8 cellular contexts compared by ENCODE assay signal in genomic region chr12:120453977-120454376, GRCh38. TPM values are rescaled to one million over a fixed set of nuclear protein-coding genes. Genes with fewer than 3 reads are reported as not detected.
DNase-seq lines count a peak whose midpoint lies in the region; FAIRE-seq and TF ChIP-seq lines count a peak whose summit lies in the region.

No MANE protein-coding gene starts in this region.

- whole genome bisulfite sequencing in esophagus muscularis mucosa: 66% methylated on average over 4 of the region's 4 CpGs
- 48 to 64% (median 48%) methylated on average over 4 of the region's 4 CpGs for WGBS in small intestine, 3 donors

- H3K9me3 Mint-ChIP-seq in Caco-2 (ENCODE audit: unreplicated experiment): no peaks in the 10 kb centered on the region

- H3K36me3 Mint-ChIP-seq in Caco-2 (ENCODE audit: insufficient read depth, unreplicated experiment): peaks cover 85% of the 10 kb centered on the region

- H3K4me3 ChIP-seq in Caco-2 (ENCODE audit: low read depth, low read length): no peak overlapping the region
- H3K4me3 ChIP-seq in esophagus muscularis mucosa: no peak overlapping the region
- H3K4me3 ChIP-seq in small intestine (ENCODE audit: low read depth in 1 of 2, low read length in 2 of 2): no peak overlapping the region

- H3K27ac ChIP-seq in esophagus muscularis mucosa (replicated peaks in 1 of 4): no peak overlapping the region
- H3K27ac ChIP-seq in small intestine (ENCODE audit: low read depth in 1 of 2, low read length in 1 of 2): no peak overlapping the region

- H3K36me3 ChIP-seq in Caco-2 (ENCODE audit: control insufficient read depth, insufficient read depth, low read length) (peaks cover 6% of the 10 kb centered on the region), esophagus muscularis mucosa (peaks cover 30 to 75% (median 58%) of the 10 kb centered on the region in 4 donors), small intestine (ENCODE audit: control insufficient read depth in 2 of 2, insufficient read depth in 2 of 2, low read length in 2 of 2) (peaks cover 11 to 13% of the 10 kb centered on the region in 2 donors)

- intact Hi-C loops in Caco-2 (cut with micrococcal nuclease; ENCODE audit: unreplicated experiment) (no loop called here), esophagus muscularis mucosa (cut with DNase I) (no loop called here)

- CTCF ChIA-PET in Caco-2 (lab: Charles Lee): interaction anchor here (1.1 kb wide), 2 partner anchors 12 to 24 kb away, joined by 4 to 6 read pairs; no protein-coding TSS in a partner anchor

- H3K27me3 Mint-ChIP-seq in Caco-2 (ENCODE audit: insufficient read depth, unreplicated experiment): no peaks in the 10 kb centered on the region

- peaks cover 12% of the 10 kb centered on the region for H3K4me1 ChIP-seq in Caco-2
- H3K4me1 ChIP-seq in esophagus muscularis mucosa: peaks cover 0 to 7% (median under 1%) of the 10 kb centered on the region in 4 donors
- peaks cover 0 to 3% of the 10 kb centered on the region in 2 donors for H3K4me1 ChIP-seq in small intestine (ENCODE audit: control insufficient read depth in 2 of 2, insufficient read depth in 1 of 2, low read depth in 1 of 2, low read length in 1 of 2)

- TF ChIP-seq EP300 in esophagus muscularis mucosa (IDR thresholded peaks at IDR 0.05): no peak

- no peak overlapping the region for H3K27ac Mint-ChIP-seq in Caco-2 (ENCODE audit: unreplicated experiment)

- no peaks in the 10 kb centered on the region for H3K9me3 ChIP-seq in Caco-2
- no peaks in the 10 kb centered on the region for H3K9me3 ChIP-seq in esophagus muscularis mucosa
- H3K9me3 ChIP-seq in small intestine (ENCODE audit: control insufficient read depth, low read depth): no peaks in the 10 kb centered on the region

- BruUV-seq in Caco-2 (replicated peaks; lab: Mats Ljungman, UMichigan): no TSS peak

- DNase-seq in Caco-2 (no peak), GM20000 (ENCODE audit: low spot score) (peak; percentile 41), RCC 7860 (ENCODE audit: low spot score) (peak; percentile 22), esophagus muscularis mucosa (ENCODE audit: extremely low spot score) (no peak), small intestine (peak; percentile 39), C1 segment of cervical spinal cord (lab: John Stamatoyannopoulos, UW) (no peak), DMS79 treated with DMSO at 0.1 percent for 48 hours (lab: John Stamatoyannopoulos, UW) (no peak), medulla oblongata (ENCODE audit: extremely low spot score) (no peak)

- H3K4me1 Mint-ChIP-seq in Caco-2 (ENCODE audit: low read depth, unreplicated experiment): no peaks in the 10 kb centered on the region

- no peak overlapping the region for H3K4me3 Mint-ChIP-seq in Caco-2 (ENCODE audit: unreplicated experiment)

- POLR2A ChIA-PET in Caco-2 (lab: Charles Lee): interaction anchor here (0.6 kb wide), 1 partner anchor 137 kb away, joined by 5 read pairs; no protein-coding TSS in a partner anchor

- H3K27me3 ChIP-seq in Caco-2 (replicated peaks; ENCODE audit: control insufficient read depth, insufficient read depth, low read length) (no peaks in the 10 kb centered on the region), esophagus muscularis mucosa (no peaks in the 10 kb centered on the region), small intestine (ENCODE audit: control insufficient read depth in 2 of 2, insufficient read depth in 2 of 2, low read length in 2 of 2) (no peaks in the 10 kb centered on the region)

- FAIRE-seq in RCC 7860 (lab: Jason Lieb, UNC) (no peak), small intestine (lab: Jason Lieb, UNC) (no peak)

- no peak for TF ChIP-seq POLR2A in esophagus muscularis mucosa (IDR thresholded peaks at IDR 0.05; ENCODE audit: low read depth)

- TF ChIP-seq CTCF in Caco-2 (IDR thresholded peaks at IDR 0.05; ENCODE audit: insufficient read depth in 1 of 2, low read depth in 1 of 2, low read length in 1 of 2, severe bottlenecking in 1 of 2, unreplicated experiment in 1 of 2) (peak; percentile 36 to 49), GM20000 (IDR thresholded peaks at IDR 0.05; ENCODE audit: extremely low read depth, missing control alignments) (peak; percentile 53), esophagus muscularis mucosa (IDR thresholded peaks at IDR 0.05) (peak; percentile 19 to 69 (median 32))

RNA-seq across cellular contexts. Expression of gene GATC, which starts 7.7 kb away (rescaled TPM):
- total RNA-seq in Caco-2 (2022) (30.9 and 33.2 TPM in 2 replicates), esophagus muscularis mucosa (10 to 100 TPM; 18.5 to 24.0 (median 20.2) TPM)
- polyA plus RNA-seq in small intestine: 10 to 100 TPM; 13.8 to 20.1 (median 16.3) TPM

RNA-seq across cellular contexts. Expression of gene TRIAP1, which starts 7.8 kb away (rescaled TPM):
- total RNA-seq in Caco-2 (2022) (34.5 and 36.7 TPM in 2 replicates), esophagus muscularis mucosa (10 to 100 TPM in 3 of 4 donors, 1 to 10 TPM in 1; 9.8 to 17.7 (median 10.7) TPM)
- 10 to 100 TPM; 29.5 to 36.6 (median 35.3) TPM for polyA plus RNA-seq in small intestine

RNA-seq across cellular contexts. Expression of gene SRSF9, which starts 15.6 kb away (rescaled TPM):
- total RNA-seq in Caco-2 (2022) (240 and 244 TPM in 2 replicates), esophagus muscularis mucosa (10 to 100 TPM; 52.7 to 60.2 (median 54.7) TPM)
- 100 to 1,000 TPM in 2 of 3 donors, 10 to 100 TPM in 1; 96.6 to 136 (median 109) TPM for polyA plus RNA-seq in small intestine

RNA-seq across cellular contexts. Expression of gene COX6A1, which starts 16.1 kb away (rescaled TPM):
- 474 and 492 TPM in 2 replicates for total RNA-seq in Caco-2 (2022)
- total RNA-seq in esophagus muscularis mucosa: 100 to 1,000 TPM; 499 to 689 (median 548) TPM
- 1,000 to 10,000 TPM; 1,220 to 1,784 (median 1,572) TPM for polyA plus RNA-seq in small intestine

RNA-seq across cellular contexts. Expression of gene DYNLL1, which starts 41.9 kb away (rescaled TPM):
- total RNA-seq in Caco-2 (2022) (323 and 324 TPM in 2 replicates), esophagus muscularis mucosa (100 to 1,000 TPM; 229 to 289 (median 269) TPM)
- 100 to 1,000 TPM; 312 to 554 (median 440) TPM for polyA plus RNA-seq in small intestine

Comparison
In these comparisons a context has a peak if more than half of its experiments do, and no peak if none do; other contexts are left out.
1. DNase-seq: peak in GM20000 (single experiment), RCC 7860 (single experiment) and small intestine (single experiment); none in Caco-2 (0 of 2), esophagus muscularis mucosa (single experiment), C1 segment of cervical spinal cord (0 of 14), DMS79 treated with DMSO at 0.1 percent for 48 hours (single experiment) and medulla oblongata (single experiment).
2. Peak in every context shown above with its lines, with median percentiles within 50 percentile points of each other: CTCF ChIP-seq.